Comparison of ENCODE assay signal across 12 cellular contexts in genomic region chr10:69458426-69459100, GRCh38. TPM values are rescaled to one million over a fixed set of nuclear protein-coding genes. Genes with fewer than 3 reads are reported as not detected.
DNase-seq lines count a peak whose midpoint lies in the region; ATAC-seq and TF ChIP-seq lines count a peak whose summit lies in the region.
"Had no signal": no experiment of that assay in that cellular context is flagged by ENCODE, and none has a peak within 500 bp of the region (broad histone marks: within the 10 kb centered on the region; RNA-seq: fewer than 3 reads in every experiment).

No MANE protein-coding gene starts in this region.

- H3K27ac Mint-ChIP-seq in neural progenitor cell: peak overlapping the region; percentile 72
- H3K27ac Mint-ChIP-seq in chondrocyte (ENCODE audit: unreplicated experiment): no peak overlapping the region
- H3K27ac Mint-ChIP-seq in natural killer cell: no peak overlapping the region
- H3K27ac Mint-ChIP-seq: activated T-helper 1 cell treated with anti-CD3 and anti-CD28 coated beads, Interleukin-12 subunit alpha, Interleukin-12 subunit beta, Interleukin-2, Interleukin-4 antibody, amounts not matched to agents 30 ng/mL and 10 ng/mL and 1 ng/mL, durations not matched to agents 14 hours and 24 hours and 36 hours; GM23338; T-helper 2 cell treated with Interferon-gamma antibody and Interleukin-4, amounts not matched to agents 5 μg/mL and 100 μg/mL, for 36 hours had no signal

- no peak for ATAC-seq in Right ventricle myocardium superior (ENCODE audit: poor library complexity)
- ATAC-seq in natural killer cell: no peak
- ATAC-seq: GM23338 had no signal

- H3K4me1 Mint-ChIP-seq in neural progenitor cell (peaks cover 10% of the 10 kb centered on the region), chondrocyte (ENCODE audit: low read depth) (no peaks in the 10 kb centered on the region), natural killer cell (peaks cover 0 to under 1% of the 10 kb centered on the region in 2 donors)

- H4K20me1 ChIP-seq in neural progenitor cell (ENCODE audit: low read depth): no peaks in the 10 kb centered on the region

- H3K4me3 Mint-ChIP-seq in neural progenitor cell: no peak overlapping the region
- no peak overlapping the region for H3K4me3 Mint-ChIP-seq in chondrocyte (ENCODE audit: unreplicated experiment)
- H3K4me3 Mint-ChIP-seq in natural killer cell: no peak overlapping the region
- H3K4me3 Mint-ChIP-seq: activated T-helper 1 cell treated with anti-CD3 and anti-CD28 coated beads, Interleukin-12 subunit alpha, Interleukin-12 subunit beta, Interleukin-2, Interleukin-4 antibody, amounts not matched to agents 30 ng/mL and 10 ng/mL and 1 ng/mL, durations not matched to agents 14 hours and 24 hours and 36 hours; GM23338; T-helper 2 cell treated with Interferon-gamma antibody and Interleukin-4, amounts not matched to agents 5 μg/mL and 100 μg/mL, for 36 hours had no signal

- no peaks in the 10 kb centered on the region for H3F3A ChIP-seq in neural progenitor cell (ENCODE audit: low read depth)

- H3K36me3 Mint-ChIP-seq in neural progenitor cell (no peaks in the 10 kb centered on the region), chondrocyte (ENCODE audit: low read depth) (no peaks in the 10 kb centered on the region), natural killer cell (no peaks in the 10 kb centered on the region)

- in situ Hi-C loops in GM13977 (cut with MboI; ENCODE audit: low pct_unique_long_range_greater_than_20kb, low sequenced_read_pairs, unreplicated experiment): no loop called here

- TF ChIP-seq CTCF in left ventricle myocardium inferior (IDR thresholded peaks at IDR 0.05; ENCODE audit: borderline replicate concordance): no peak
- TF ChIP-seq CTCF in neural progenitor cell (IDR thresholded peaks at IDR 0.05): no peak
- no peak for TF ChIP-seq CTCF in chondrocyte (IDR thresholded peaks at IDR 0.05)
- no peak for TF ChIP-seq CTCF in natural killer cell (IDR thresholded peaks at IDR 0.05)
- no peak for TF ChIP-seq CTCF in GM13977 (IDR thresholded peaks at IDR 0.05; ENCODE audit: extremely low read depth, insufficient read depth, missing control alignments)

- H3K9me3 ChIP-seq in left ventricle myocardium inferior (replicated peaks) (no peaks in the 10 kb centered on the region), duodenal mucosa (ENCODE audit: control insufficient read depth in 1 of 2, low read length in 2 of 2) (no peaks in the 10 kb centered on the region), neural progenitor cell (ENCODE audit: low read depth) (no peaks in the 10 kb centered on the region)

- H3K9me3 Mint-ChIP-seq in neural progenitor cell: no peaks in the 10 kb centered on the region
- no peaks in the 10 kb centered on the region for H3K9me3 Mint-ChIP-seq in chondrocyte (ENCODE audit: low read depth)
- no peaks in the 10 kb centered on the region for H3K9me3 Mint-ChIP-seq in natural killer cell
- H3K9me3 Mint-ChIP-seq: activated T-helper 1 cell treated with anti-CD3 and anti-CD28 coated beads, Interleukin-12 subunit alpha, Interleukin-12 subunit beta, Interleukin-2, Interleukin-4 antibody, amounts not matched to agents 30 ng/mL and 10 ng/mL and 1 ng/mL, durations not matched to agents 14 hours and 24 hours and 36 hours; GM23338; T-helper 2 cell treated with Interferon-gamma antibody and Interleukin-4, amounts not matched to agents 5 μg/mL and 100 μg/mL, for 36 hours had no signal

- H3K27me3 ChIP-seq in left ventricle myocardium inferior (ENCODE audit: low read depth) (no peaks in the 10 kb centered on the region), duodenal mucosa (ENCODE audit: control insufficient read depth in 1 of 2, insufficient read depth in 2 of 2, low read length in 2 of 2) (no peaks in the 10 kb centered on the region), neural progenitor cell (peaks cover 3% of the 10 kb centered on the region)

- H3K27ac ChIP-seq in left ventricle myocardium inferior (replicated peaks) (peak overlapping the region; percentile 91), duodenal mucosa (ENCODE audit: low read depth, low read length) (peak overlapping the region; percentile 83), neural progenitor cell (no peak overlapping the region)

- H3K4me2 ChIP-seq in neural progenitor cell: no peak overlapping the region
- H3K4me2 ChIP-seq: GM23338 had no signal

- H3K27me3 Mint-ChIP-seq in neural progenitor cell (ENCODE audit: insufficient read depth, low read depth): peaks cover 6% of the 10 kb centered on the region
- no peaks in the 10 kb centered on the region for H3K27me3 Mint-ChIP-seq in chondrocyte (ENCODE audit: low read depth)
- H3K27me3 Mint-ChIP-seq in natural killer cell (ENCODE audit: low read depth in 2 of 2): peaks cover 0 to 1% of the 10 kb centered on the region in 2 donors

- no peaks in the 10 kb centered on the region for H3K79me2 ChIP-seq in neural progenitor cell (ENCODE audit: low read depth)

- H3K36me3 ChIP-seq in left ventricle myocardium inferior (no peaks in the 10 kb centered on the region), duodenal mucosa (ENCODE audit: control insufficient read depth in 1 of 2, insufficient read depth in 2 of 2, low read length in 2 of 2) (peaks cover 9 to 10% of the 10 kb centered on the region in 2 donors), neural progenitor cell (no peaks in the 10 kb centered on the region)

- DNase-seq in left ventricle myocardium inferior (no peak), Right ventricle myocardium superior (no peak), neural progenitor cell (ENCODE audit: low spot score) (no peak), RPMI8226 (no peak), chondrocyte (ENCODE audit: low spot score) (no peak), natural killer cell (no peak), GM13977 (ENCODE audit: low spot score) (no peak)
- DNase-seq: NCI-H345 had no signal

- peak overlapping the region; percentile 21 to 52 for H3K9ac ChIP-seq in duodenal mucosa (ENCODE audit: low read depth in 1 of 2, low read length in 2 of 2)
- no peak overlapping the region for H3K9ac ChIP-seq in neural progenitor cell

- H3K4me1 ChIP-seq in left ventricle myocardium inferior: peaks cover 83% of the 10 kb centered on the region
- peaks cover 66% of the 10 kb centered on the region in 2 donors for H3K4me1 ChIP-seq in duodenal mucosa (ENCODE audit: control insufficient read depth in 1 of 2, insufficient read depth in 2 of 2, low read length in 2 of 2)
- H3K4me1 ChIP-seq in neural progenitor cell: no peaks in the 10 kb centered on the region

- H3K4me3 ChIP-seq in left ventricle myocardium inferior (no peak overlapping the region), duodenal mucosa (ENCODE audit: low read depth in 1 of 2, low read length in 2 of 2) (peak overlapping the region; percentile 18 to 25), neural progenitor cell (no peak overlapping the region)
- H3K4me3 ChIP-seq: GM23338 had no signal

- H2AFZ ChIP-seq in neural progenitor cell (replicated peaks): no peak overlapping the region
- H2AFZ ChIP-seq: GM23338 had no signal

- intact Hi-C loops in left ventricle myocardium inferior (cut with micrococcal nuclease): no loop called here
- intact Hi-C loops in Right ventricle myocardium superior (cut with DNase I): no loop called here
- intact Hi-C loops in natural killer cell (cut with micrococcal nuclease): loop anchor here (2.0 kb wide), 1 partner anchor 48 kb away; no protein-coding TSS in a partner anchor

RNA-seq across cellular contexts. Expression of gene TSPAN15, which starts 7.3 kb away (rescaled TPM):
- total RNA-seq in left ventricle myocardium inferior (6.8 TPM), Right ventricle myocardium superior (9.5 TPM), neural progenitor cell (ENCODE audit: low replicate concordance) (6.8 and 8.7 TPM in 2 replicates), chondrocyte (1.7 to 11.1 TPM (median 8.9 TPM) in 3 replicates), natural killer cell (1 to 10 TPM; 1.3 to 3.9 (median 2.1) TPM)

RNA-seq across cellular contexts. Expression of gene TACR2, which starts 41.8 kb away (rescaled TPM):
- total RNA-seq in left ventricle myocardium inferior: not detected
- 0.24 TPM for total RNA-seq in Right ventricle myocardium superior
- total RNA-seq in neural progenitor cell (ENCODE audit: low replicate concordance): not detected in 2 replicates
- not detected in 3 replicates for total RNA-seq in chondrocyte
- not detected for total RNA-seq in natural killer cell
- total RNA-seq: activated T-helper 1 cell treated with anti-CD3 and anti-CD28 coated beads, Interleukin-12 subunit alpha, Interleukin-12 subunit beta, Interleukin-2, Interleukin-4 antibody, amounts not matched to agents 30 ng/mL and 10 ng/mL and 1 ng/mL, durations not matched to agents 14 hours and 24 hours and 36 hours; GM23338 had no signal

Comparison
In these comparisons a context has a peak if more than half of its experiments do, and no peak if none do; other contexts are left out.
1. H3K4me3 ChIP-seq: peak in duodenal mucosa (2 of 2); none in left ventricle myocardium inferior (single experiment) and neural progenitor cell (single experiment).